ENCODE assay signal across 8 cellular contexts in genomic region chr13:20492641-20493040, GRCh38. TPM values are rescaled to one million over a fixed set of nuclear protein-coding genes. Genes with fewer than 3 reads are reported as not detected.
DNase-seq lines count a peak whose midpoint lies in the region; ATAC-seq and TF ChIP-seq lines count a peak whose summit lies in the region.

No MANE protein-coding gene starts in this region.

- DNase-seq in COLO668 (lab: John Stamatoyannopoulos, UW; ENCODE audit: unreplicated experiment) (peak; percentile 62), HFFc6 (peak; percentile 31), fibroblast of the conjunctiva (ENCODE audit: low read depth) (peak; percentile 32), NCI-H2196 treated with DMSO at 0.1 percent for 48 hours (lab: John Stamatoyannopoulos, UW; ENCODE audit: unreplicated experiment) (no peak), GF-D8 (lab: John Stamatoyannopoulos, UW) (no peak)
- peak; percentile 20 for DNase-seq in activated CD4-positive, alpha-beta T cell treated with anti-CD3 and anti-CD28 coated beads, Interleukin-2, amount 10 ng/mL, durations not matched to agents 7 days and 5 days
- peak in 2 of 3 donors; percentile 32 to 34 for DNase-seq in stimulated activated CD4-positive, alpha-beta T cell treated with anti-CD3 and anti-CD28 coated beads, TNF-alpha, amount 100 ng/mL, for 48 hours (ENCODE audit: low read depth in 3 of 3)

- H3K9me3 Mint-ChIP-seq in HFFc6 = no peaks in the 10 kb centered on the region
- no peaks in the 10 kb centered on the region for H3K9me3 Mint-ChIP-seq in activated CD4-positive, alpha-beta T cell treated with anti-CD3 and anti-CD28 coated beads, Interleukin-2, amount 10 ng/mL, durations not matched to agents 7 days and 5 days

- no peaks in the 10 kb centered on the region for H3K36me3 Mint-ChIP-seq in HFFc6 (ENCODE audit: low read depth)
- H3K36me3 Mint-ChIP-seq in activated CD4-positive, alpha-beta T cell treated with anti-CD3 and anti-CD28 coated beads, Interleukin-2, amount 10 ng/mL, durations not matched to agents 7 days and 5 days (ENCODE audit: low read depth) = no peaks in the 10 kb centered on the region

- H3K4me1 Mint-ChIP-seq in HFFc6 (ENCODE audit: low read depth) = peaks cover 20% of the 10 kb centered on the region
- peaks cover 11% of the 10 kb centered on the region for H3K4me1 Mint-ChIP-seq in activated CD4-positive, alpha-beta T cell treated with anti-CD3 and anti-CD28 coated beads, Interleukin-2, amount 10 ng/mL, durations not matched to agents 7 days and 5 days

- POLR2A ChIA-PET in activated CD4-positive, alpha-beta T cell treated with anti-CD3 and anti-CD28 coated beads, Interleukin-2, amount 10 ng/mL, durations not matched to agents 7 days and 5 days (lab: Charles Lee) = no interaction called here

- CTCF ChIA-PET in activated CD4-positive, alpha-beta T cell treated with anti-CD3 and anti-CD28 coated beads, Interleukin-2, amount 10 ng/mL, durations not matched to agents 7 days and 5 days (lab: Charles Lee) = interaction anchor here (1.1 to 3.2 kb wide), 8 partner anchors 8 to 432 kb away, joined by 3 to 11 read pairs (median 4); no protein-coding TSS in a partner anchor

- ATAC-seq in GM21390 (IDR thresholded peaks at IDR 0.05; ENCODE audit: unreplicated experiment) = no peak

- TF ChIP-seq CTCF in HFFc6 (IDR thresholded peaks at IDR 0.05) = peak; percentile 83

- no peak overlapping the region for H3K4me3 Mint-ChIP-seq in HFFc6
- no peak overlapping the region for H3K4me3 Mint-ChIP-seq in activated CD4-positive, alpha-beta T cell treated with anti-CD3 and anti-CD28 coated beads, Interleukin-2, amount 10 ng/mL, durations not matched to agents 7 days and 5 days

- no peaks in the 10 kb centered on the region; the same call in 1 of the 2 replicates for H3K27me3 Mint-ChIP-seq in HFFc6 (ENCODE audit: insufficient read depth)
- H3K27me3 Mint-ChIP-seq in activated CD4-positive, alpha-beta T cell treated with anti-CD3 and anti-CD28 coated beads, Interleukin-2, amount 10 ng/mL, durations not matched to agents 7 days and 5 days = no peaks in the 10 kb centered on the region

- no peak overlapping the region for H3K27ac Mint-ChIP-seq in HFFc6
- H3K27ac Mint-ChIP-seq in activated CD4-positive, alpha-beta T cell treated with anti-CD3 and anti-CD28 coated beads, Interleukin-2, amount 10 ng/mL, durations not matched to agents 7 days and 5 days = no peak overlapping the region

RNA-seq across cellular contexts. Expression of gene CRYL1, which starts 33.0 kb away (rescaled TPM):
- 10 to 100 TPM; 10.9 to 13.2 (median 12.0) TPM for total RNA-seq in HFFc6 (2021; fragmentation: NEBNext Ultra II Directional; extraction: Animal tissue kit (Norgen Biotek cat#: 25700))
- total RNA-seq in activated CD4-positive, alpha-beta T cell treated with anti-CD3 and anti-CD28 coated beads, Interleukin-2, amount 10 ng/mL, durations not matched to agents 7 days and 5 days = 10 to 100 TPM; 10.5 to 11.7 TPM

Comparison
In these comparisons a context has a peak if more than half of its experiments do, and no peak if none do; other contexts are left out.
1. DNase-seq: peak in COLO668 (single experiment), HFFc6 (single experiment), activated CD4-positive, alpha-beta T cell treated with anti-CD3 and anti-CD28 coated beads, Interleukin-2, amount 10 ng/mL, durations not matched to agents 7 days and 5 days (single experiment), fibroblast of the conjunctiva (single experiment) and stimulated activated CD4-positive, alpha-beta T cell treated with anti-CD3 and anti-CD28 coated beads, TNF-alpha, amount 100 ng/mL, for 48 hours (2 of 3); none in NCI-H2196 treated with DMSO at 0.1 percent for 48 hours (single experiment) and GF-D8 (single experiment).